ENCODE assay signal across 8 cellular contexts in the genomic region with DNA sequence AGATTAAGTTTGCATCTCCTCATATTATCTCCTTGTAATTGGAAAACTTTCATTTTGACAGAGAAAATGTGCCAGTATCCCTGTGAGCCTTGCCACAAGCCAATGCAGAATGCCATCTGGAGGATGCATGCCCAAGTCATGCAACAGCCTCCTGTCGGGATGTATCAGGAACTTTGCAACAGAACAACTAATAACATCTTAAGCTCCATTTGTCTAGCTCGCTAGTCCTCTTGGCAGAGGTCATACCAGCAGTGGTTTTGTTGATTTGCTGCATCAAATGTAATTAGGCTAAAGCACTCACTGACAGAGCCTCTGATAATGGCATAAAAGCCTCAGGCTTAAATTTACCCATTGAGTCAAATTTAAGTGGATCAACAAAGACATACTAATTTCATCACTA.
DNase-seq lines count a peak whose midpoint lies in the region; ATAC-seq lines count a peak whose summit lies in the region.

No MANE protein-coding gene starts in this region.

- no peak for ATAC-seq in HG02798 (IDR thresholded peaks at IDR 0.05; ENCODE audit: poor library complexity, unreplicated experiment)

- DNase-seq in Ammon's horn (ENCODE audit: low spot score) (peak; percentile 38), DMS79 treated with DMSO at 0.1 percent for 48 hours (lab: John Stamatoyannopoulos, UW) (peak; percentile 13), NCI-H82 (lab: John Stamatoyannopoulos, UW) (peak; percentile 94), cerebellar cortex (ENCODE audit: low spot score) (peak; percentile 61), GDM1 (lab: John Stamatoyannopoulos, UW) (no peak), HuH-7.5 (ENCODE audit: low spot score) (no peak), NOMO-1 treated with DMSO at 0.1 percent for 48 hours (lab: John Stamatoyannopoulos, UW; ENCODE audit: unreplicated experiment) (no peak)

Comparison
In these comparisons a context has a peak if more than half of its experiments do, and no peak if none do; other contexts are left out.
1. DNase-seq: peak in Ammon's horn (single experiment), DMS79 treated with DMSO at 0.1 percent for 48 hours (single experiment), NCI-H82 (single experiment) and cerebellar cortex (single experiment); none in GDM1 (single experiment), HuH-7.5 (single experiment) and NOMO-1 treated with DMSO at 0.1 percent for 48 hours (single experiment).